ENCODE assay signal across 8 cellular contexts in genomic region chr11:57335343-57336110, GRCh38. TPM values are rescaled to one million over a fixed set of nuclear protein-coding genes. Genes with fewer than 3 reads are reported as not detected.
DNase-seq lines count a peak whose midpoint lies in the region; ATAC-seq lines count a peak whose summit lies in the region.

SSRP1 (minus strand) TSS chr11:57335892; CDS start chr11:57335121, 771 bp downstream.

- H3K9me3 Mint-ChIP-seq in CD4-positive, alpha-beta memory T cell, result peaks cover 0 to 2% (median 0%) of the 10 kb centered on the region in 8 donors

- H3K4me3 ChIP-seq in CD4-positive, alpha-beta memory T cell (ENCODE audit: low read length in 2 of 2), result peak within 1 kb of the TSS; percentile 55 to 87
- H3K4me3 ChIP-seq in effector memory CD4-positive, alpha-beta T cell (ENCODE audit: insufficient read depth, low read depth, low read length, poor library complexity, severe bottlenecking), result peak within 1 kb of the TSS; percentile 62

- ATAC-seq in GM19438 (IDR thresholded peaks at IDR 0.05; ENCODE audit: low read depth, unreplicated experiment) (peak; percentile 99), HG03565 (IDR thresholded peaks at IDR 0.05; ENCODE audit: unreplicated experiment) (peak; percentile 99)

- H3K36me3 Mint-ChIP-seq in CD4-positive, alpha-beta memory T cell, result peaks cover 27 to 47% of the 10 kb centered on the region in 2 donors

- peak; percentile 87 to 92 (median 88) for DNase-seq in CD4-positive, alpha-beta memory T cell
- DNase-seq in NCI-H82 (lab: John Stamatoyannopoulos, UW) (peak; percentile 92), medulla oblongata (ENCODE audit: extremely low spot score) (peak; percentile 91)
- DNase-seq in activated CD8-positive, alpha-beta memory T cell treated with anti-CD3 and anti-CD28 coated beads for 24 hours, result peak; percentile 93
- DNase-seq in effector memory CD4-positive, alpha-beta T cell, result peak; percentile 73 to 78 (median 77)
- peak; percentile 80 for DNase-seq in stimulated activated CD8-positive, alpha-beta memory T cell treated with anti-CD3 and anti-CD28 coated beads, Interleukin-12 subunit alpha, Interleukin-12 subunit beta, amount 100 ng/mL, for 1 hour (ENCODE audit: low read depth)

- peaks cover 25% of the 10 kb centered on the region for H3K4me1 ChIP-seq in CD4-positive, alpha-beta memory T cell (ENCODE audit: insufficient read depth, low read length)
- H3K4me1 ChIP-seq in effector memory CD4-positive, alpha-beta T cell (ENCODE audit: control insufficient read depth, insufficient read depth, low read length, poor library complexity, severe bottlenecking), result peaks cover 17% of the 10 kb centered on the region

- no peaks in the 10 kb centered on the region for H3K27me3 Mint-ChIP-seq in CD4-positive, alpha-beta memory T cell

- H3K4me3 Mint-ChIP-seq in CD4-positive, alpha-beta memory T cell, result peak within 1 kb of the TSS; percentile 86 to 98 (median 94)

- H3K27ac Mint-ChIP-seq in CD4-positive, alpha-beta memory T cell, result peak within 1 kb of the TSS; percentile 96 to 99 (median 98)

- CTCF ChIA-PET in CD4-positive, alpha-beta memory T cell (lab: Charles Lee; ENCODE audit: partially characterized antibody), result interaction anchor here (0.7 to 4.0 kb wide), 4 partner anchors 10 to 192 kb away, joined by 3 to 33 read pairs (median 14); partner anchors contain the start of gene TNKS1BP1

- H3K36me3 ChIP-seq in CD4-positive, alpha-beta memory T cell (ENCODE audit: insufficient read depth, low read length), result peaks cover 32% of the 10 kb centered on the region
- peaks cover 33% of the 10 kb centered on the region for H3K36me3 ChIP-seq in effector memory CD4-positive, alpha-beta T cell (ENCODE audit: control insufficient read depth, insufficient read depth, low read length)

- POLR2A ChIA-PET in CD4-positive, alpha-beta memory T cell (lab: Charles Lee; ENCODE audit: partially characterized antibody), result interaction anchor here (0.7 to 6.6 kb wide), 14 partner anchors 10 to 1242 kb away, joined by 3 to 128 read pairs (median 4); partner anchors contain the start of genes MED19, SELENOH, SLC43A3 and TIMM10

- intact Hi-C loops in CD4-positive, alpha-beta memory T cell (cut with micrococcal nuclease), result loop anchor here (1.0 to 2.0 kb wide), 5 partner anchors 10 to 1243 kb away; partner anchors contain the start of genes MED19, SELENOH, TIMM10 and TMX2

- no peaks in the 10 kb centered on the region for H3K27me3 ChIP-seq in CD4-positive, alpha-beta memory T cell (ENCODE audit: insufficient read depth, low read length)
- no peaks in the 10 kb centered on the region for H3K27me3 ChIP-seq in effector memory CD4-positive, alpha-beta T cell (replicated peaks; ENCODE audit: control insufficient read depth, insufficient read depth, low read length, poor library complexity, severe bottlenecking)

- peaks cover 23 to 29% (median 25%) of the 10 kb centered on the region in 4 donors for H3K4me1 Mint-ChIP-seq in CD4-positive, alpha-beta memory T cell

- no peaks in the 10 kb centered on the region for H3K9me3 ChIP-seq in CD4-positive, alpha-beta memory T cell (ENCODE audit: control insufficient read depth in 1 of 2, low read length in 2 of 2)
- H3K9me3 ChIP-seq in effector memory CD4-positive, alpha-beta T cell (ENCODE audit: control insufficient read depth, low read length), result no peaks in the 10 kb centered on the region

- H3K27ac ChIP-seq in CD4-positive, alpha-beta memory T cell (ENCODE audit: low read depth, low read length), result peak within 1 kb of the TSS; percentile 85
- H3K27ac ChIP-seq in effector memory CD4-positive, alpha-beta T cell (ENCODE audit: insufficient read depth, low read length, poor library complexity, severe bottlenecking), result peak within 1 kb of the TSS; percentile 86

RNA-seq across cellular contexts. Expression of gene SSRP1, which starts in this region (rescaled TPM):
- 10 to 100 TPM; 69.0 to 74.3 TPM for total RNA-seq in CD4-positive, alpha-beta memory T cell
- polyA plus RNA-seq in CD4-positive, alpha-beta memory T cell, result 10 to 100 TPM; 19.6 to 42.2 TPM

Comparison
In these comparisons a context has a peak if more than half of its experiments do, and no peak if none do; other contexts are left out.
1. Peak in every context shown above with its lines: DNase-seq, ATAC-seq, H3K4me3 ChIP-seq and H3K27ac ChIP-seq.